18 cellular contexts compared by ENCODE assay signal in genomic region chr15:72967836-72968530, GRCh38.
"Had no signal": no experiment of that assay in that cellular context is flagged by ENCODE, and none has a peak within 500 bp of the region (broad histone marks: within the 10 kb centered on the region; RNA-seq: fewer than 3 reads in every experiment).

No MANE protein-coding gene starts in this region.

- H3K9me3 ChIP-seq: esophagus squamous epithelium, sigmoid colon, thoracic aorta had no signal

- H3K4me1 Mint-ChIP-seq: activated naive CD8-positive, alpha-beta T cell treated with anti-CD3 and anti-CD28 coated beads for 36 hours; naive B cell had no signal

- ATAC-seq: activated CD8-positive, alpha-beta memory T cell treated with anti-CD3 and anti-CD28 coated beads, Interleukin-2, amount 10 ng/mL, durations not matched to agents 7 days and 5 days; left ventricle myocardium superior had no signal

- H3K36me3 Mint-ChIP-seq: activated CD8-positive, alpha-beta memory T cell treated with anti-CD3 and anti-CD28 coated beads, Interleukin-2, amount 10 ng/mL, durations not matched to agents 7 days and 5 days; activated naive CD8-positive, alpha-beta T cell treated with anti-CD3 and anti-CD28 coated beads for 36 hours; naive B cell had no signal

- DNase-seq: activated CD4-positive, alpha-beta T cell treated with anti-CD3 and anti-CD28 coated beads for 1 hour; activated CD4-positive, alpha-beta T cell treated with anti-CD3 and anti-CD28 coated beads, Interleukin-2, amount 50 U/mL, for 48 hours; activated CD8-positive, alpha-beta memory T cell treated with anti-CD3 and anti-CD28 coated beads, Interleukin-2, amount 10 ng/mL, durations not matched to agents 7 days and 5 days; activated effector memory CD4-positive, alpha-beta T cell treated with anti-CD3 and anti-CD28 coated beads, Interleukin-2, amount 50 U/mL, for 16 hours; activated naive CD8-positive, alpha-beta T cell treated with anti-CD3 and anti-CD28 coated beads for 36 hours; activated T-cell treated with anti-CD3 and anti-CD28 coated beads, Interleukin-2, amount 50 U/mL, for 24 hours; dorsolateral prefrontal cortex; esophagus squamous epithelium; head of caudate nucleus; naive B cell; occipital lobe; sigmoid colon; stimulated activated CD4-positive, alpha-beta T cell treated with anti-CD3 and anti-CD28 coated beads, Interleukin-4, amount 100 ng/mL, for 1 hour; SW 1271 had no signal

- H3K27ac ChIP-seq: dorsolateral prefrontal cortex, esophagus squamous epithelium, sigmoid colon, stomach, thoracic aorta had no signal

- H3K4me3 Mint-ChIP-seq: activated CD8-positive, alpha-beta memory T cell treated with anti-CD3 and anti-CD28 coated beads, Interleukin-2, amount 10 ng/mL, durations not matched to agents 7 days and 5 days; activated naive CD8-positive, alpha-beta T cell treated with anti-CD3 and anti-CD28 coated beads for 36 hours; activated T-cell treated with anti-CD3 and anti-CD28 coated beads, Interleukin-2, amount 50 U/mL, for 24 hours; naive B cell; T-helper 2 cell treated with Interferon-gamma antibody and Interleukin-4, amounts not matched to agents 5 μg/mL and 100 μg/mL, for 36 hours had no signal

- H3K36me3 ChIP-seq: esophagus squamous epithelium, sigmoid colon, stomach, thoracic aorta had no signal

- H3K4me3 ChIP-seq: dorsolateral prefrontal cortex, esophagus squamous epithelium, sigmoid colon, stomach, thoracic aorta had no signal

- H3K27me3 ChIP-seq: dorsolateral prefrontal cortex, sigmoid colon had no signal

- H3K27ac Mint-ChIP-seq: activated CD8-positive, alpha-beta memory T cell treated with anti-CD3 and anti-CD28 coated beads, Interleukin-2, amount 10 ng/mL, durations not matched to agents 7 days and 5 days; activated naive CD8-positive, alpha-beta T cell treated with anti-CD3 and anti-CD28 coated beads for 36 hours; activated T-cell treated with anti-CD3 and anti-CD28 coated beads, Interleukin-2, amount 50 U/mL, for 24 hours; naive B cell; T-helper 2 cell treated with Interferon-gamma antibody and Interleukin-4, amounts not matched to agents 5 μg/mL and 100 μg/mL, for 36 hours had no signal

- H3K9me3 Mint-ChIP-seq: activated naive CD8-positive, alpha-beta T cell treated with anti-CD3 and anti-CD28 coated beads for 36 hours; T-helper 2 cell treated with Interferon-gamma antibody and Interleukin-4, amounts not matched to agents 5 μg/mL and 100 μg/mL, for 36 hours had no signal
